13 cellular contexts compared by ENCODE assay signal in genomic region chr18:8686556-8686955, GRCh38.
"Had no signal": no experiment of that assay in that cellular context is flagged by ENCODE, and none has a peak within 500 bp of the region (broad histone marks: within the 10 kb centered on the region; RNA-seq: fewer than 3 reads in every experiment).

No MANE protein-coding gene starts in this region.

- H3K4me1 ChIP-seq: ascending aorta, transverse colon had no signal

- H3K36me3 ChIP-seq: ascending aorta, right lobe of liver, transverse colon had no signal

- H3K27me3 ChIP-seq: ascending aorta, foreskin keratinocyte, right lobe of liver, transverse colon had no signal

- DNase-seq: activated CD4-positive, CD25-positive, alpha-beta regulatory T cell treated with anti-CD3 and anti-CD28 coated beads, Interleukin-2, amount 50 U/mL, for 72 hours; activated naive CD4-positive, alpha-beta T cell treated with Interleukin-2 at 50 U/mL for 16 hours; activated naive CD8-positive, alpha-beta T cell treated with anti-CD3 and anti-CD28 coated beads, Interleukin-2, amount 50 U/mL, for 24 hours; activated T-cell treated with anti-CD3 and anti-CD28 coated beads for 4 hours; effector memory CD4-positive, alpha-beta T cell; foreskin keratinocyte; right lobe of liver; stimulated activated CD4-positive, alpha-beta T cell treated with anti-CD3 and anti-CD28 coated beads, Interleukin-4, amount 100 ng/mL, for 4 hours; stimulated activated CD8-positive, alpha-beta memory T cell treated with anti-CD3 and anti-CD28 coated beads, Interleukin-4, amount 100 ng/mL, for 48 hours; stimulated activated naive CD8-positive, alpha-beta T cell treated with anti-CD3 and anti-CD28 coated beads, Interleukin-15, Interleukin-2, amounts not matched to agents 100 U/mL and 50 U/mL, for 24 hours; transverse colon had no signal

- H3K4me3 ChIP-seq: ascending aorta, right lobe of liver, smooth muscle cell, transverse colon had no signal

- H3K9me3 ChIP-seq: ascending aorta, right lobe of liver, transverse colon had no signal

- ATAC-seq: activated naive CD8-positive, alpha-beta T cell treated with anti-CD3 and anti-CD28 coated beads, Interleukin-2, amount 50 U/mL, for 24 hours; right lobe of liver; stimulated activated naive CD8-positive, alpha-beta T cell treated with anti-CD3 and anti-CD28 coated beads, Interleukin-15, Interleukin-2, amounts not matched to agents 100 U/mL and 50 U/mL, for 24 hours had no signal

- H3K27ac ChIP-seq: ascending aorta, right lobe of liver, transverse colon had no signal
